In the genomic region with DNA sequence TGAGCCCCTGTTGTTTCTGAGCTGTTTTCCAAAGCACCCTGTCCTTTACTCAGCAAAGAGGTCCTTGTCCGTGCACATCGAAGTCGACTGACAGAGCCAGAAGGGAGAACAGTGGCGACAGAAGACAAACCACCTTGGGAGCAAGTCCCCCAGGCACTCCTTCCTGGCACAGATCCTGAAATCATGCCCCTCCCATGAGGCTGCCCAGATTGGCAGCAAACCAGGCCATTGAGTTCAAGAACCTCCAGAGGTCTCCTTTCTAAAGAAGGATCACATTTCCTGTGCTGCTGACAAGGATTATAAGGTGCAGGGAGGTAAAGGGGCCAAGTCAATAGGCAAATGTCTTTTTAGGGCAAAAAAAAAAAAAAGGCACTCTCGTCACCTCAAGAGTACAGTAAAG, we compare ENCODE assay signal across 1 cellular context.
TF ChIP-seq lines count a peak whose summit lies in the region.

No MANE protein-coding gene starts in this region.

TF ChIP-seq in SK-N-SH treated with all-trans-retinoic acid at 6 μM for 48 hours, 23 proteins besides CTCF, POLR2A, EP300 and RAD21 (continued from another document):
- TF ChIP-seq TOX (CRISPR knock-in tag; IDR thresholded peaks at IDR 0.05; ENCODE audit: borderline replicate concordance), result no peak
- TF ChIP-seq ZC3H10 (CRISPR knock-in tag; IDR thresholded peaks at IDR 0.05), result no peak
- no peak for TF ChIP-seq ISL1 (CRISPR knock-in tag; IDR thresholded peaks at IDR 0.05)
- no peak for TF ChIP-seq PPARA (CRISPR knock-in tag; IDR thresholded peaks at IDR 0.05; ENCODE audit: borderline replicate concordance)
- TF ChIP-seq ZNF70 (CRISPR knock-in tag; IDR thresholded peaks at IDR 0.05), result no peak
- TF ChIP-seq, protein P1, sequence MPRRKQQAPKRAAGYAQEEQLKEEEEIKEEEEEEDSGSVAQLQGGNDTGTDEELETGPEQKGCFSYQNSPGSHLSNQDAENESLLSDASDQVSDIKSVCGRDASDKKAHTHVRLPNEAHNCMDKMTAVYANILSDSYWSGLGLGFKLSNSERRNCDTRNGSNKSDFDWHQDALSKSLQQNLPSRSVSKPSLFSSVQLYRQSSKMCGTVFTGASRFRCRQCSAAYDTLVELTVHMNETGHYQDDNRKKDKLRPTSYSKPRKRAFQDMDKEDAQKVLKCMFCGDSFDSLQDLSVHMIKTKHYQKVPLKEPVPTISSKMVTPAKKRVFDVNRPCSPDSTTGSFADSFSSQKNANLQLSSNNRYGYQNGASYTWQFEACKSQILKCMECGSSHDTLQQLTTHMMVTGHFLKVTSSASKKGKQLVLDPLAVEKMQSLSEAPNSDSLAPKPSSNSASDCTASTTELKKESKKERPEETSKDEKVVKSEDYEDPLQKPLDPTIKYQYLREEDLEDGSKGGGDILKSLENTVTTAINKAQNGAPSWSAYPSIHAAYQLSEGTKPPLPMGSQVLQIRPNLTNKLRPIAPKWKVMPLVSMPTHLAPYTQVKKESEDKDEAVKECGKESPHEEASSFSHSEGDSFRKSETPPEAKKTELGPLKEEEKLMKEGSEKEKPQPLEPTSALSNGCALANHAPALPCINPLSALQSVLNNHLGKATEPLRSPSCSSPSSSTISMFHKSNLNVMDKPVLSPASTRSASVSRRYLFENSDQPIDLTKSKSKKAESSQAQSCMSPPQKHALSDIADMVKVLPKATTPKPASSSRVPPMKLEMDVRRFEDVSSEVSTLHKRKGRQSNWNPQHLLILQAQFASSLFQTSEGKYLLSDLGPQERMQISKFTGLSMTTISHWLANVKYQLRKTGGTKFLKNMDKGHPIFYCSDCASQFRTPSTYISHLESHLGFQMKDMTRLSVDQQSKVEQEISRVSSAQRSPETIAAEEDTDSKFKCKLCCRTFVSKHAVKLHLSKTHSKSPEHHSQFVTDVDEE (CRISPR knock-in tag; IDR thresholded peaks at IDR 0.05), result no peak
- TF ChIP-seq, protein P2, sequence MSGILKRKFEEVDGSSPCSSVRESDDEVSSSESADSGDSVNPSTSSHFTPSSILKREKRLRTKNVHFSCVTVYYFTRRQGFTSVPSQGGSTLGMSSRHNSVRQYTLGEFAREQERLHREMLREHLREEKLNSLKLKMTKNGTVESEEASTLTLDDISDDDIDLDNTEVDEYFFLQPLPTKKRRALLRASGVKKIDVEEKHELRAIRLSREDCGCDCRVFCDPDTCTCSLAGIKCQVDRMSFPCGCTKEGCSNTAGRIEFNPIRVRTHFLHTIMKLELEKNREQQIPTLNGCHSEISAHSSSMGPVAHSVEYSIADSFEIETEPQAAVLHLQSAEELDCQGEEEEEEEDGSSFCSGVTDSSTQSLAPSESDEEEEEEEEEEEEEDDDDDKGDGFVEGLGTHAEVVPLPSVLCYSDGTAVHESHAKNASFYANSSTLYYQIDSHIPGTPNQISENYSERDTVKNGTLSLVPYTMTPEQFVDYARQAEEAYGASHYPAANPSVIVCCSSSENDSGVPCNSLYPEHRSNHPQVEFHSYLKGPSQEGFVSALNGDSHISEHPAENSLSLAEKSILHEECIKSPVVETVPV (CRISPR knock-in tag; IDR thresholded peaks at IDR 0.05), result no peak
- no peak for TF ChIP-seq ZFP30 (CRISPR knock-in tag; IDR thresholded peaks at IDR 0.05)
- TF ChIP-seq ZNF565 (CRISPR knock-in tag; conservative IDR thresholded peaks at IDR 0.05; ENCODE audit: low read depth), result no peak
- no peak for TF ChIP-seq OSR1 (CRISPR knock-in tag; IDR thresholded peaks at IDR 0.05)
